In the genomic region with DNA sequence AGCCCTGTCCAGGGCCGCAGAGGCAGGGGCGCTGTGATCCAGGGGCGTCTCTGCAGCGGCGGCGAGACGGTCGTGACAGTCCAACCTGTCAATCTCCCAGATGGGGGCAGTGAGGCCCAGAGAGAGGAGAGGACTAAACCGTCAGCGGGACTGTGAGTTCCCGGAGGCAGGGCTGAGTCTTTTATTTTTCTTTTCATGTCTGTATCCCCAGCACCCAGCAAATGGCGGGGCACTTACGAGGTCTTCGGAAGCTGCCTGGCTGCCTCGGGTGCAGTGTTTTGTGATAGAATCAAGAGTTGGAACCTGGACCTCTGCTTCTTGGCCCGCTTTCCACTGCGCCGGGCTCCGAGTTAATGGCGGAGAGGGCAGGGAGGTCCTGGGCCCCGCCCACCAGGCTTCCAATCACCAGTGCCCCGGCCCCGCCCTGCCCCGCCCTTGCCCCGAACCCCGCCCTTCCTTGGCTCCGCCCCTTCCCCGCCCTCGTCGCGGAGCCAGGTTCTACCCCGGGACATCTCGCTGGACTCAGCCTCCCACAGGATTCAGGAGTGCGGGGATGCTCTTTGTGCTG, we compare ENCODE assay signal across 1 cellular context.
A peak's percentile ranks its signal among the peaks of the same experiment; 100 is the strongest.
TF ChIP-seq lines count a peak whose summit lies in the region.

No MANE protein-coding gene starts in this region.

TF ChIP-seq in K562, 482 proteins besides CTCF, POLR2A, EP300 and RAD21 (continued from another document and continues in another):
- TF ChIP-seq, protein P1, sequence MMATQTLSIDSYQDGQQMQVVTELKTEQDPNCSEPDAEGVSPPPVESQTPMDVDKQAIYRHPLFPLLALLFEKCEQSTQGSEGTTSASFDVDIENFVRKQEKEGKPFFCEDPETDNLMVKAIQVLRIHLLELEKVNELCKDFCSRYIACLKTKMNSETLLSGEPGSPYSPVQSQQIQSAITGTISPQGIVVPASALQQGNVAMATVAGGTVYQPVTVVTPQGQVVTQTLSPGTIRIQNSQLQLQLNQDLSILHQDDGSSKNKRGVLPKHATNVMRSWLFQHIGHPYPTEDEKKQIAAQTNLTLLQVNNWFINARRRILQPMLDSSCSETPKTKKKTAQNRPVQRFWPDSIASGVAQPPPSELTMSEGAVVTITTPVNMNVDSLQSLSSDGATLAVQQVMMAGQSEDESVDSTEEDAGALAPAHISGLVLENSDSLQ (IDR thresholded peaks at IDR 0.05), result peak; percentile 96
- TF ChIP-seq ZNF785 (CRISPR knock-in tag; IDR thresholded peaks at IDR 0.05) (no peak), NFE2L1 (tag; IDR thresholded peaks at IDR 0.05; ENCODE audit: borderline replicate concordance, low read depth) (no peak), GATAD2A (IDR thresholded peaks at IDR 0.05) (no peak), ZNF384 (IDR thresholded peaks at IDR 0.05; ENCODE audit: low read depth, low read length) (no peak), ZEB2 (IDR thresholded peaks at IDR 0.05) (no peak), CREBBP (IDR thresholded peaks at IDR 0.05; ENCODE audit: low read depth, low read length) (no peak), ZNF77 (CRISPR knock-in tag; IDR thresholded peaks at IDR 0.05) (no peak), EHMT2 (IDR thresholded peaks at IDR 0.05) (no peak), ARHGAP35 (IDR thresholded peaks at IDR 0.05; ENCODE audit: partially characterized antibody) (no peak), BMI1 (IDR thresholded peaks at IDR 0.05; ENCODE audit: low read length) (no peak), ZNF778 (CRISPR knock-in tag; IDR thresholded peaks at IDR 0.05) (no peak), CBX3 (IDR thresholded peaks at IDR 0.05; ENCODE audit: borderline replicate concordance in 1 of 2, low read length in 2 of 2) (no peak), POLR2G (IDR thresholded peaks at IDR 0.05; ENCODE audit: low read depth, low read length) (peak; percentile 74), ZNF12 (CRISPR knock-in tag; IDR thresholded peaks at IDR 0.05) (0 out of 2 replicates have a peak, but pooled peaks have one; percentile 33), ZNF431 (CRISPR knock-in tag; IDR thresholded peaks at IDR 0.05) (no peak), MCM3 (IDR thresholded peaks at IDR 0.05) (no peak), E2F3 (CRISPR knock-in tag; IDR thresholded peaks at IDR 0.05) (no peak), SUPT5H (IDR thresholded peaks at IDR 0.05) (peak; percentile 79), ZC3H11A (IDR thresholded peaks at IDR 0.05; ENCODE audit: low read depth, low read length) (no peak), CBX8 (IDR thresholded peaks at IDR 0.05; ENCODE audit: borderline replicate concordance, extremely low read depth, low read depth, low read length, poor library complexity, severe bottlenecking) (no peak), PHF8 (IDR thresholded peaks at IDR 0.05; ENCODE audit: borderline replicate concordance, low read length) (peak; percentile 86), ILK (tag; IDR thresholded peaks at IDR 0.05; ENCODE audit: borderline replicate concordance, low read depth) (no peak), SRSF7 (optimal IDR thresholded peaks at IDR 0.05; ENCODE audit: low read depth, low read length) (no peak), YY1 (IDR thresholded peaks at IDR 0.05; ENCODE audit: borderline replicate concordance in 1 of 3, control insufficient read depth in 1 of 3, extremely low read depth in 1 of 3, insufficient read depth in 3 of 3, insufficient read length in 1 of 3, insufficient replicate concordance in 2 of 3, low read depth in 1 of 3, low read length in 2 of 3) (peak; percentile 31 to 91 (median 81)), RCOR1 (IDR thresholded peaks at IDR 0.05; ENCODE audit: borderline replicate concordance in 1 of 2, low read depth in 2 of 2, low read length in 2 of 2) (peak in 1 of 2 experiments; percentile 21; a peak in 1 of 4 replicates), KLF6 (CRISPR knock-in tag; IDR thresholded peaks at IDR 0.05; ENCODE audit: borderline replicate concordance) (no peak)
- TF ChIP-seq, protein P2, sequence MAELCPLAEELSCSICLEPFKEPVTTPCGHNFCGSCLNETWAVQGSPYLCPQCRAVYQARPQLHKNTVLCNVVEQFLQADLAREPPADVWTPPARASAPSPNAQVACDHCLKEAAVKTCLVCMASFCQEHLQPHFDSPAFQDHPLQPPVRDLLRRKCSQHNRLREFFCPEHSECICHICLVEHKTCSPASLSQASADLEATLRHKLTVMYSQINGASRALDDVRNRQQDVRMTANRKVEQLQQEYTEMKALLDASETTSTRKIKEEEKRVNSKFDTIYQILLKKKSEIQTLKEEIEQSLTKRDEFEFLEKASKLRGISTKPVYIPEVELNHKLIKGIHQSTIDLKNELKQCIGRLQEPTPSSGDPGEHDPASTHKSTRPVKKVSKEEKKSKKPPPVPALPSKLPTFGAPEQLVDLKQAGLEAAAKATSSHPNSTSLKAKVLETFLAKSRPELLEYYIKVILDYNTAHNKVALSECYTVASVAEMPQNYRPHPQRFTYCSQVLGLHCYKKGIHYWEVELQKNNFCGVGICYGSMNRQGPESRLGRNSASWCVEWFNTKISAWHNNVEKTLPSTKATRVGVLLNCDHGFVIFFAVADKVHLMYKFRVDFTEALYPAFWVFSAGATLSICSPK (IDR thresholded peaks at IDR 0.05; ENCODE audit: borderline replicate concordance), result no peak
- TF ChIP-seq, protein P3, sequence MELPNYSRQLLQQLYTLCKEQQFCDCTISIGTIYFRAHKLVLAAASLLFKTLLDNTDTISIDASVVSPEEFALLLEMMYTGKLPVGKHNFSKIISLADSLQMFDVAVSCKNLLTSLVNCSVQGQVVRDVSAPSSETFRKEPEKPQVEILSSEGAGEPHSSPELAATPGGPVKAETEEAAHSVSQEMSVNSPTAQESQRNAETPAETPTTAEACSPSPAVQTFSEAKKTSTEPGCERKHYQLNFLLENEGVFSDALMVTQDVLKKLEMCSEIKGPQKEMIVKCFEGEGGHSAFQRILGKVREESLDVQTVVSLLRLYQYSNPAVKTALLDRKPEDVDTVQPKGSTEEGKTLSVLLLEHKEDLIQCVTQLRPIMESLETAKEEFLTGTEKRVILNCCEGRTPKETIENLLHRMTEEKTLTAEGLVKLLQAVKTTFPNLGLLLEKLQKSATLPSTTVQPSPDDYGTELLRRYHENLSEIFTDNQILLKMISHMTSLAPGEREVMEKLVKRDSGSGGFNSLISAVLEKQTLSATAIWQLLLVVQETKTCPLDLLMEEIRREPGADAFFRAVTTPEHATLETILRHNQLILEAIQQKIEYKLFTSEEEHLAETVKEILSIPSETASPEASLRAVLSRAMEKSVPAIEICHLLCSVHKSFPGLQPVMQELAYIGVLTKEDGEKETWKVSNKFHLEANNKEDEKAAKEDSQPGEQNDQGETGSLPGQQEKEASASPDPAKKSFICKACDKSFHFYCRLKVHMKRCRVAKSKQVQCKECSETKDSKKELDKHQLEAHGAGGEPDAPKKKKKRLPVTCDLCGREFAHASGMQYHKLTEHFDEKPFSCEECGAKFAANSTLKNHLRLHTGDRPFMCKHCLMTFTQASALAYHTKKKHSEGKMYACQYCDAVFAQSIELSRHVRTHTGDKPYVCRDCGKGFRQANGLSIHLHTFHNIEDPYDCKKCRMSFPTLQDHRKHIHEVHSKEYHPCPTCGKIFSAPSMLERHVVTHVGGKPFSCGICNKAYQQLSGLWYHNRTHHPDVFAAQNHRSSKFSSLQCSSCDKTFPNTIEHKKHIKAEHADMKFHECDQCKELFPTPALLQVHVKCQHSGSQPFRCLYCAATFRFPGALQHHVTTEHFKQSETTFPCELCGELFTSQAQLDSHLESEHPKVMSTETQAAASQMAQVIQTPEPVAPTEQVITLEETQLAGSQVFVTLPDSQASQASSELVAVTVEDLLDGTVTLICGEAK (IDR thresholded peaks at IDR 0.05), result no peak
- TF ChIP-seq, protein P3 (CRISPR knock-in tag; IDR thresholded peaks at IDR 0.05), result no peak
- TF ChIP-seq, protein P4, sequence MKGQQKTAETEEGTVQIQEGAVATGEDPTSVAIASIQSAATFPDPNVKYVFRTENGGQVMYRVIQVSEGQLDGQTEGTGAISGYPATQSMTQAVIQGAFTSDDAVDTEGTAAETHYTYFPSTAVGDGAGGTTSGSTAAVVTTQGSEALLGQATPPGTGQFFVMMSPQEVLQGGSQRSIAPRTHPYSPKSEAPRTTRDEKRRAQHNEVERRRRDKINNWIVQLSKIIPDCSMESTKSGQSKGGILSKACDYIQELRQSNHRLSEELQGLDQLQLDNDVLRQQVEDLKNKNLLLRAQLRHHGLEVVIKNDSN (CRISPR knock-in tag; IDR thresholded peaks at IDR 0.05), result no peak
- TF ChIP-seq, protein P5, sequence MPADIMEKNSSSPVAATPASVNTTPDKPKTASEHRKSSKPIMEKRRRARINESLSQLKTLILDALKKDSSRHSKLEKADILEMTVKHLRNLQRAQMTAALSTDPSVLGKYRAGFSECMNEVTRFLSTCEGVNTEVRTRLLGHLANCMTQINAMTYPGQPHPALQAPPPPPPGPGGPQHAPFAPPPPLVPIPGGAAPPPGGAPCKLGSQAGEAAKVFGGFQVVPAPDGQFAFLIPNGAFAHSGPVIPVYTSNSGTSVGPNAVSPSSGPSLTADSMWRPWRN (IDR thresholded peaks at IDR 0.05; ENCODE audit: low read depth), result no peak
- TF ChIP-seq, protein P6, sequence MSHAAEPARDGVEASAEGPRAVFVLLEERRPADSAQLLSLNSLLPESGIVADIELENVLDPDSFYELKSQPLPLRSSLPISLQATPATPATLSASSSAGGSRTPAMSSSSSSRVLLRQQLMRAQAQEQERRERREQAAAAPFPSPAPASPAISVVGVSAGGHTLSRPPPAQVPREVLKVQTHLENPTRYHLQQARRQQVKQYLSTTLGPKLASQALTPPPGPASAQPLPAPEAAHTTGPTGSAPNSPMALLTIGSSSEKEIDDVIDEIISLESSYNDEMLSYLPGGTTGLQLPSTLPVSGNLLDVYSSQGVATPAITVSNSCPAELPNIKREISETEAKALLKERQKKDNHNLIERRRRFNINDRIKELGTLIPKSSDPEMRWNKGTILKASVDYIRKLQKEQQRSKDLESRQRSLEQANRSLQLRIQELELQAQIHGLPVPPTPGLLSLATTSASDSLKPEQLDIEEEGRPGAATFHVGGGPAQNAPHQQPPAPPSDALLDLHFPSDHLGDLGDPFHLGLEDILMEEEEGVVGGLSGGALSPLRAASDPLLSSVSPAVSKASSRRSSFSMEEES (CRISPR knock-in tag; IDR thresholded peaks at IDR 0.05), result no peak
- TF ChIP-seq, protein P7, sequence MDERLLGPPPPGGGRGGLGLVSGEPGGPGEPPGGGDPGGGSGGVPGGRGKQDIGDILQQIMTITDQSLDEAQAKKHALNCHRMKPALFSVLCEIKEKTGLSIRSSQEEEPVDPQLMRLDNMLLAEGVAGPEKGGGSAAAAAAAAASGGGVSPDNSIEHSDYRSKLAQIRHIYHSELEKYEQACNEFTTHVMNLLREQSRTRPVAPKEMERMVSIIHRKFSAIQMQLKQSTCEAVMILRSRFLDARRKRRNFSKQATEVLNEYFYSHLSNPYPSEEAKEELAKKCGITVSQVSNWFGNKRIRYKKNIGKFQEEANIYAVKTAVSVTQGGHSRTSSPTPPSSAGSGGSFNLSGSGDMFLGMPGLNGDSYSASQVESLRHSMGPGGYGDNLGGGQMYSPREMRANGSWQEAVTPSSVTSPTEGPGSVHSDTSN (CRISPR knock-in tag; IDR thresholded peaks at IDR 0.05; ENCODE audit: low read depth), result peak; percentile 66
- TF ChIP-seq, protein P7 (tag; conservative IDR thresholded peaks at IDR 0.05; ENCODE audit: low read depth), result peak; percentile 79
